Comparison of ENCODE assay signal across 21 cellular contexts in the genomic region with DNA sequence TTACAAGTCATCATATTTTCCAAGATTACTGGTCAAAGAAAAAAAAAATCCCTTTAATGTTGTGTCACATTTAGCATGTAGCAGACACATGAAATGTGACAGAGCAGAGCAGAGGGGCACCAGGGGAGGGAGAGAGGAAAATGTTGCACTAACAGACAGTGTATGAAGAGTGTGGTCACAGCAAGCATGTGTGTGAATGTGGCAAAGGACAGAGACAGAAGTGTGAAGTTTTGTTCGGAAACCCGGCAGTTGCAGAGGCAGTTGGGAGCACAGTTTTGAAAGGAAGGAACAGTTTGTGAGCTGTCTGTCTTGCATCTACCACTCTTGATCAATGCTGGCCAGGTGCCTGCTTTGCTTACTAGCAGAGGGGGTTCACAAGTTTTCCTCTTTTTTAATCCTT.
DNase-seq lines count a peak whose midpoint lies in the region; ATAC-seq, FAIRE-seq and TF ChIP-seq lines count a peak whose summit lies in the region.
"Had no signal": no experiment of that assay in that cellular context is flagged by ENCODE, and none has a peak within 500 bp of the region (broad histone marks: within the 10 kb centered on the region; RNA-seq: fewer than 3 reads in every experiment).

No MANE protein-coding gene starts in this region.

- H3K27me3 Mint-ChIP-seq in activated T-cell treated with anti-CD3 and anti-CD28 coated beads, Interleukin-2, amount 50 U/mL, for 24 hours = peaks cover 4% of the 10 kb centered on the region
- no peaks in the 10 kb centered on the region for H3K27me3 Mint-ChIP-seq in natural killer cell treated with Interleukin-12 subunit alpha and Interleukin-12 subunit beta and Interleukin-15 and Interleukin-18, amount 100 ng/mL, for 72 hours
- H3K27me3 Mint-ChIP-seq: B cell had no signal

- peak overlapping the region; percentile 45 for H3K27ac Mint-ChIP-seq in activated T-cell treated with anti-CD3 and anti-CD28 coated beads, Interleukin-2, amount 50 U/mL, for 24 hours
- H3K27ac Mint-ChIP-seq in natural killer cell treated with Interleukin-12 subunit alpha and Interleukin-12 subunit beta and Interleukin-15 and Interleukin-18, amount 100 ng/mL, for 72 hours = peak overlapping the region; percentile 79 to 80
- H3K27ac Mint-ChIP-seq: B cell had no signal

- no peak overlapping the region for H3K4me3 Mint-ChIP-seq in activated T-cell treated with anti-CD3 and anti-CD28 coated beads, Interleukin-2, amount 50 U/mL, for 24 hours
- peak overlapping the region; percentile 81 for H3K4me3 Mint-ChIP-seq in natural killer cell treated with Interleukin-12 subunit alpha and Interleukin-12 subunit beta and Interleukin-15 and Interleukin-18, amount 100 ng/mL, for 72 hours
- H3K4me3 Mint-ChIP-seq: B cell had no signal

- H3K4me3 ChIP-seq in bronchial epithelial cell (ENCODE audit: low read depth, low read length) = no peak overlapping the region
- H3K4me3 ChIP-seq: HAP-1, K562 had no signal

- TF ChIP-seq CTCF in bronchial epithelial cell (IDR thresholded peaks at IDR 0.05; ENCODE audit: insufficient read depth, low read length, severe bottlenecking) = no peak

- H3K9me3 Mint-ChIP-seq in activated T-cell treated with anti-CD3 and anti-CD28 coated beads, Interleukin-2, amount 50 U/mL, for 24 hours = no peaks in the 10 kb centered on the region
- peaks cover 3% of the 10 kb centered on the region for H3K9me3 Mint-ChIP-seq in natural killer cell treated with Interleukin-12 subunit alpha and Interleukin-12 subunit beta and Interleukin-15 and Interleukin-18, amount 100 ng/mL, for 72 hours

- ATAC-seq in natural killer cell treated with Interleukin-12 subunit alpha and Interleukin-12 subunit beta and Interleukin-15 and Interleukin-18, amount 100 ng/mL, for 72 hours = peak; percentile 88 to 91
- no peak for ATAC-seq in HG03521 (IDR thresholded peaks at IDR 0.05; ENCODE audit: unreplicated experiment)
- ATAC-seq: K562 had no signal

- FAIRE-seq in bronchial epithelial cell (lab: Jason Lieb, UNC) = peak; percentile 13
- FAIRE-seq: GM12891, K562 had no signal

- H3K36me3 Mint-ChIP-seq in activated T-cell treated with anti-CD3 and anti-CD28 coated beads, Interleukin-2, amount 50 U/mL, for 24 hours (ENCODE audit: low read depth) = peaks cover 38% of the 10 kb centered on the region
- peaks cover 8% of the 10 kb centered on the region for H3K36me3 Mint-ChIP-seq in natural killer cell treated with Interleukin-12 subunit alpha and Interleukin-12 subunit beta and Interleukin-15 and Interleukin-18, amount 100 ng/mL, for 72 hours

- no peaks in the 10 kb centered on the region for H3K27me3 ChIP-seq in bronchial epithelial cell (ENCODE audit: control insufficient read depth, insufficient read depth, low read length)

- peaks cover 42% of the 10 kb centered on the region for H3K4me1 Mint-ChIP-seq in activated T-cell treated with anti-CD3 and anti-CD28 coated beads, Interleukin-2, amount 50 U/mL, for 24 hours (ENCODE audit: low read depth)
- H3K4me1 Mint-ChIP-seq in natural killer cell treated with Interleukin-12 subunit alpha and Interleukin-12 subunit beta and Interleukin-15 and Interleukin-18, amount 100 ng/mL, for 72 hours (ENCODE audit: low read depth in 2 of 2) = peaks cover 27% of the 10 kb centered on the region in 2 donors
- H3K4me1 Mint-ChIP-seq: B cell had no signal

- H3K36me3 ChIP-seq in bronchial epithelial cell (ENCODE audit: control insufficient read depth, insufficient read depth, low read length) = no peaks in the 10 kb centered on the region
- H3K36me3 ChIP-seq: HAP-1 had no signal

- DNase-seq in activated T-cell treated with anti-CD3 and anti-CD28 coated beads, Interleukin-2, amount 50 U/mL, for 24 hours = no peak
- no peak for DNase-seq in activated T-cell treated with anti-CD3 and anti-CD28 coated beads, Interleukin-2, amount 50 U/mL, for 48 hours
- peak; percentile 63 for DNase-seq in GDM1 (lab: John Stamatoyannopoulos, UW)
- DNase-seq in bronchial epithelial cell (ENCODE audit: low read depth) = no peak
- DNase-seq in natural killer cell treated with Interleukin-12 subunit alpha and Interleukin-12 subunit beta and Interleukin-15 and Interleukin-18, amount 100 ng/mL, for 72 hours (ENCODE audit: low spot score) = no peak
- no peak for DNase-seq in superior temporal gyrus (ENCODE audit: extremely low spot score)
- DNase-seq in NCI-H2196 treated with DMSO at 0.1 percent for 48 hours (lab: John Stamatoyannopoulos, UW; ENCODE audit: unreplicated experiment) = no peak
- DNase-seq: ACHN; NCI-H1048; NCI-H146; NCI-H2081 treated with DMSO at 0.1 percent for 48 hours; NCI-H345; NCI-H69; NK-92 treated with Interleukin-12 subunit alpha and Interleukin-12 subunit beta, amount 100 ng/mL, for 24 hours; OCI-M1; RPMI8226 had no signal
